18 cellular contexts compared by ENCODE assay signal in genomic region chr5:28254846-28255245, GRCh38.
DNase-seq lines count a peak whose midpoint lies in the region; ATAC-seq and TF ChIP-seq lines count a peak whose summit lies in the region.
"Had no signal": no experiment of that assay in that cellular context is flagged by ENCODE, and none has a peak within 500 bp of the region (broad histone marks: within the 10 kb centered on the region; RNA-seq: fewer than 3 reads in every experiment).

No MANE protein-coding gene starts in this region.

- intact Hi-C loops in PC-3 (cut with micrococcal nuclease), result no loop called here

- no peaks in the 10 kb centered on the region for H3K27me3 Mint-ChIP-seq in nephron progenitor cell (ENCODE audit: low read depth, poor library complexity)

- H3K4me2 ChIP-seq in PC-3 (ENCODE audit: low read length) (no peak overlapping the region), fibroblast of lung (ENCODE audit: extremely low read depth, insufficient read depth, low read length) (no peak overlapping the region)

- H3K9ac ChIP-seq in PC-3 (ENCODE audit: low read length), result no peak overlapping the region
- H3K9ac ChIP-seq in fibroblast of lung (ENCODE audit: insufficient read depth, low read length), result no peak overlapping the region

- TF ChIP-seq CTCF in PC-3 (conservative IDR thresholded peaks at IDR 0.05; ENCODE audit: low read depth, low read length), result no peak
- no peak for TF ChIP-seq CTCF in fibroblast of lung (conservative IDR thresholded peaks at IDR 0.05 in 1 of 2, IDR thresholded peaks at IDR 0.05 in 1 of 2; ENCODE audit: low read depth in 1 of 2, low read length in 2 of 2)
- no peak for TF ChIP-seq CTCF in nephron progenitor cell (IDR thresholded peaks at IDR 0.05)

- CTCF ChIA-PET in PC-3 (lab: Charles Lee), result no interaction called here

- POLR2A ChIA-PET in PC-3 (lab: Charles Lee; ENCODE audit: unreplicated experiment), result no interaction called here

- H3K79me2 ChIP-seq in PC-3 (ENCODE audit: low read length) (no peaks in the 10 kb centered on the region), fibroblast of lung (ENCODE audit: control insufficient read depth, insufficient read depth, low read length) (no peaks in the 10 kb centered on the region)

- H3K9me3 ChIP-seq in PC-3 (ENCODE audit: low read length) (no peaks in the 10 kb centered on the region), fibroblast of lung (ENCODE audit: control insufficient read depth, insufficient read depth, low read depth, low read length) (no peaks in the 10 kb centered on the region)

- no peaks in the 10 kb centered on the region for H3K4me1 Mint-ChIP-seq in nephron progenitor cell

- H2AFZ ChIP-seq in PC-3 (ENCODE audit: low read length) (no peak overlapping the region), fibroblast of lung (ENCODE audit: low read length) (no peak overlapping the region)

- H3K27ac ChIP-seq in PC-3 (ENCODE audit: low read length) (no peak overlapping the region), fibroblast of lung (ENCODE audit: insufficient read depth, low read length) (no peak overlapping the region)
- H3K27ac ChIP-seq: C4-2B had no signal

- ATAC-seq in PC-3 (no peak), HG03342 (IDR thresholded peaks at IDR 0.05; ENCODE audit: unreplicated experiment) (no peak)
- ATAC-seq: K562, Panc1, Right ventricle myocardium inferior had no signal

- H4K20me1 ChIP-seq in PC-3 (ENCODE audit: low read length) (no peaks in the 10 kb centered on the region), fibroblast of lung (ENCODE audit: control insufficient read depth, extremely low read depth, insufficient read depth, low read length) (no peaks in the 10 kb centered on the region)

- H3K4me3 Mint-ChIP-seq in nephron progenitor cell, result no peak overlapping the region
- H3K4me3 Mint-ChIP-seq: H9 had no signal

- H3F3A ChIP-seq in PC-3 (ENCODE audit: low read length, unreplicated experiment), result no peaks in the 10 kb centered on the region

- H3K9me3 Mint-ChIP-seq in nephron progenitor cell, result no peaks in the 10 kb centered on the region

- peak; percentile 90 for DNase-seq in HCEC 1CT
- DNase-seq in PC-3, result peak; percentile 28
- peak; percentile 1 to 60 for DNase-seq in fibroblast of lung (ENCODE audit: low read depth in 2 of 2)
- DNase-seq in skeletal muscle cell (ENCODE audit: low read depth), result peak; percentile 72
- no peak for DNase-seq in nephron progenitor cell
- DNase-seq in GM19238 (ENCODE audit: insufficient read length, low spot score), result no peak
- DNase-seq: GF-D8, H9, NCI-H1048, NCI-H1436 treated with DMSO at 0.1 percent for 48 hours, NCI-H2081, NCI-H510A, NCI-H82 had no signal

- no peak overlapping the region for H3K27ac Mint-ChIP-seq in nephron progenitor cell
- H3K27ac Mint-ChIP-seq: H9 had no signal

- BruUV-seq in PC-3 (replicated peaks; lab: Mats Ljungman, UMichigan), result no TSS peak

- H3K4me3 ChIP-seq in PC-3 (ENCODE audit: low read length) (no peak overlapping the region), fibroblast of lung (replicated peaks in 1 of 4; ENCODE audit: control extremely low read depth in 1 of 4, insufficient read depth in 1 of 4, low read depth in 3 of 4, low read length in 4 of 4) (no peak overlapping the region), skeletal muscle cell (ENCODE audit: low read depth, low read length) (no peak overlapping the region)
- H3K4me3 ChIP-seq: K562 had no signal

- H3K27me3 ChIP-seq in PC-3 (ENCODE audit: low read length), result no peaks in the 10 kb centered on the region
- H3K27me3 ChIP-seq in fibroblast of lung (ENCODE audit: control insufficient read depth, insufficient read depth, low read length), result no peaks in the 10 kb centered on the region

- H3K9me2 ChIP-seq in PC-3 (replicated peaks; ENCODE audit: low read length), result no peaks in the 10 kb centered on the region

- H3K36me3 ChIP-seq in PC-3 (ENCODE audit: low read depth, low read length) (no peaks in the 10 kb centered on the region), fibroblast of lung (ENCODE audit: control insufficient read depth, insufficient read depth, low read length) (no peaks in the 10 kb centered on the region)

- H3K36me3 Mint-ChIP-seq in nephron progenitor cell (ENCODE audit: low read depth), result no peaks in the 10 kb centered on the region

- H3K4me1 ChIP-seq in PC-3 (ENCODE audit: insufficient read depth, low read length), result no peaks in the 10 kb centered on the region
- no peaks in the 10 kb centered on the region for H3K4me1 ChIP-seq in fibroblast of lung (ENCODE audit: control insufficient read depth, extremely low read depth, insufficient read depth, low read length)

Comparison
In these comparisons a context has a peak if more than half of its experiments do, and no peak if none do; other contexts are left out.
1. DNase-seq: peak in HCEC 1CT (single experiment), PC-3 (single experiment), fibroblast of lung (2 of 2) and skeletal muscle cell (single experiment); none in nephron progenitor cell (single experiment) and GM19238 (single experiment).